15 cellular contexts compared by ENCODE assay signal in the genomic region with DNA sequence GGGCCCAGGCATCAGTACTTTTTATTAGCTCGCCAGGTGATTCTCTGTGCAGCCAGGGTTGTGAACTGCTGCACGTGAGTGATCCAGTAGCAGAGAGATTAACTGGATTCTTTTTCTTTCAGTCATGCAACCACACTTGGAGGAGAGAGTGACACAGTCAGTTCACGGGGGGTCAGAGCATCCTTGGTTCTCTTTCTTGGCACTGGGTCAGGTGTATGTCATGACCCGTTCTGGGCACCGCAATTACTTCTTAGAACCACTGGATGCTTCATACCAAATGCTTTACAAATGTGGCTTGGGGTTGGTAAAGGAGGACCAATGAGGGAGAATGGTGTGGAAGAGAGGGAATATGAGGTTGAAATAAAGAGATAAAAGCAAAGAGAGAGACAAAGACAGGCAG.
DNase-seq lines count a peak whose midpoint lies in the region; TF ChIP-seq lines count a peak whose summit lies in the region.
"Had no signal": no experiment of that assay in that cellular context is flagged by ENCODE, and none has a peak within 500 bp of the region (broad histone marks: within the 10 kb centered on the region; RNA-seq: fewer than 3 reads in every experiment).

No MANE protein-coding gene starts in this region.

- H3K4me3 ChIP-seq in ascending aorta = no peak overlapping the region

- no peaks in the 10 kb centered on the region for H3K9me3 ChIP-seq in ascending aorta

- CTCF ChIA-PET in activated naive CD4-positive, alpha-beta T cell treated with anti-CD3 and anti-CD28 coated beads for 36 hours (lab: Charles Lee) = interaction anchor here (0.7 to 1.0 kb wide), 2 partner anchors 102 to 307 kb away, joined by 3 read pairs; no protein-coding TSS in a partner anchor

- no peaks in the 10 kb centered on the region for H3K27me3 Mint-ChIP-seq in activated naive CD4-positive, alpha-beta T cell treated with anti-CD3 and anti-CD28 coated beads, Interleukin-2, amount 50 U/mL, for 24 hours
- H3K27me3 Mint-ChIP-seq in activated naive CD4-positive, alpha-beta T cell treated with anti-CD3 and anti-CD28 coated beads for 36 hours (ENCODE audit: low read depth) = no peaks in the 10 kb centered on the region
- H3K27me3 Mint-ChIP-seq: CD8-positive, alpha-beta memory T cell had no signal

- no peaks in the 10 kb centered on the region for H3K36me3 ChIP-seq in ascending aorta

- no peaks in the 10 kb centered on the region for H3K36me3 Mint-ChIP-seq in activated naive CD4-positive, alpha-beta T cell treated with anti-CD3 and anti-CD28 coated beads, Interleukin-2, amount 50 U/mL, for 24 hours
- no peaks in the 10 kb centered on the region for H3K36me3 Mint-ChIP-seq in activated naive CD4-positive, alpha-beta T cell treated with anti-CD3 and anti-CD28 coated beads for 36 hours (ENCODE audit: low read depth)

- H3K4me3 Mint-ChIP-seq in activated naive CD4-positive, alpha-beta T cell treated with anti-CD3 and anti-CD28 coated beads, Interleukin-2, amount 50 U/mL, for 24 hours = no peak overlapping the region
- no peak overlapping the region for H3K4me3 Mint-ChIP-seq in activated naive CD4-positive, alpha-beta T cell treated with anti-CD3 and anti-CD28 coated beads for 36 hours
- H3K4me3 Mint-ChIP-seq: CD8-positive, alpha-beta memory T cell had no signal

- DNase-seq in activated naive CD4-positive, alpha-beta T cell treated with anti-CD3 and anti-CD28 coated beads for 36 hours = no peak
- DNase-seq in M059J (ENCODE audit: low read depth) = peak; percentile 68
- peak; percentile 18 for DNase-seq in glomerular visceral epithelial cell (ENCODE audit: extremely low spot score)
- no peak for DNase-seq in GM19238 (ENCODE audit: insufficient read length, low spot score)
- no peak for DNase-seq in ascending aorta (ENCODE audit: low spot score in 2 of 2)
- DNase-seq in MV-4-11 (lab: John Stamatoyannopoulos, UW) = no peak
- DNase-seq: CD8-positive, alpha-beta memory T cell; H7; IMR-90; NCI-H1417; NCI-H1694 treated with DMSO at 0.1 percent for 48 hours; NCI-H446 treated with DMSO at 0.1 percent for 48 hours had no signal

- no peaks in the 10 kb centered on the region for H3K27me3 ChIP-seq in ascending aorta

- no peak for TF ChIP-seq CTCF in ascending aorta (IDR thresholded peaks at IDR 0.05)

- intact Hi-C loops in activated naive CD4-positive, alpha-beta T cell treated with anti-CD3 and anti-CD28 coated beads for 36 hours (cut with micrococcal nuclease) = loop anchor here (2.0 kb wide), 3 partner anchors 67 to 369 kb away; a partner anchor contains a TSS
- intact Hi-C loops in ascending aorta (cut with DNase I) = no loop called here

- no peaks in the 10 kb centered on the region for H3K9me3 Mint-ChIP-seq in activated naive CD4-positive, alpha-beta T cell treated with anti-CD3 and anti-CD28 coated beads, Interleukin-2, amount 50 U/mL, for 24 hours
- H3K9me3 Mint-ChIP-seq in activated naive CD4-positive, alpha-beta T cell treated with anti-CD3 and anti-CD28 coated beads for 36 hours = no peaks in the 10 kb centered on the region

- H3K27ac ChIP-seq in ascending aorta = no peak overlapping the region
- H3K27ac ChIP-seq: C4-2B, KMS-11 had no signal

- H3K27ac Mint-ChIP-seq in activated naive CD4-positive, alpha-beta T cell treated with anti-CD3 and anti-CD28 coated beads, Interleukin-2, amount 50 U/mL, for 24 hours = peak overlapping the region; percentile 49
- no peak overlapping the region for H3K27ac Mint-ChIP-seq in activated naive CD4-positive, alpha-beta T cell treated with anti-CD3 and anti-CD28 coated beads for 36 hours

- peaks cover 34% of the 10 kb centered on the region for H3K4me1 Mint-ChIP-seq in activated naive CD4-positive, alpha-beta T cell treated with anti-CD3 and anti-CD28 coated beads, Interleukin-2, amount 50 U/mL, for 24 hours
- peaks cover 38% of the 10 kb centered on the region for H3K4me1 Mint-ChIP-seq in activated naive CD4-positive, alpha-beta T cell treated with anti-CD3 and anti-CD28 coated beads for 36 hours (ENCODE audit: low read depth)

- no peaks in the 10 kb centered on the region for H3K4me1 ChIP-seq in ascending aorta

Comparison
In these comparisons a context has a peak if more than half of its experiments do, and no peak if none do; other contexts are left out.
1. DNase-seq: peak in M059J (single experiment) and glomerular visceral epithelial cell (single experiment); none in activated naive CD4-positive, alpha-beta T cell treated with anti-CD3 and anti-CD28 coated beads for 36 hours (single experiment), GM19238 (single experiment), ascending aorta (0 of 2) and MV-4-11 (single experiment).